Comparison of ENCODE assay signal across 32 cellular contexts in the genomic region with DNA sequence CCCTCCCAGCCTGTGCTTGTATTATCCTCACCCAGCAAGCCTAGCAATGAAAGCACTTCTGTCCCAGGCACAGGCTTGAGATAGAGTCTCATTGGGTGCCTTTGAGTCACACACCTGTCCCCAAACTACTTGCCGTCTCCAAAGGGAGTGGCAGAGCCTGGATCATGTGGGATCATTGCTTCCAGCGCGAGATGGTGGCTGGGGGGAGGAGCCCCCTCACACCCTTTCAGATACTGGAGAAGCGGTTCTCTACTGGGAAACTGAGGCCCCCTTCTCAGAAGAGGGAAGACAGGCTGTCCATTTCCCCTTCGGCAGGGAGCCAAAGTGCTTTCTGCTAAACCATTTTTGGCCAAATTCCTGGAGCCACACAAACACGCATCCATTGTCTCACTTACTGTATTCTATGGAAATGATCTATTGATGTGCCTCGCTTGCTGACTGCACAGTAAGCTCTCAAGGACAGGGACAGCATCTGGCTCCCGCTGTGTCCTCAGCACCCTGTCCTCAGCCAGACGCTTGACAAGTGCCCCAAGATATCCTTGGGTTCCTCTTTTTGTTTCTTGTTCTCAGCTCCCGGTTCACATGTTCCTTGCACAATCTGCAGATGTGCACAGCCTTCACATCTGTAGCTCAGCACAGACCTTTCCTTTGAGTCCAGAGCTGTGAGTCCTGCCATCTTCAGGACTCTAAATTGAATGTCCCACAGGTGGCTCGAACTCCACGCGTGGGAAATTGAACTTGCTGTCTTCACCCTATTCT. TPM values are rescaled to one million over a fixed set of nuclear protein-coding genes. Genes with fewer than 3 reads are reported as not detected.
DNase-seq lines count a peak whose midpoint lies in the region; ATAC-seq, FAIRE-seq and TF ChIP-seq lines count a peak whose summit lies in the region.
"Had no signal": no experiment of that assay in that cellular context is flagged by ENCODE, and none has a peak within 500 bp of the region (broad histone marks: within the 10 kb centered on the region; RNA-seq: fewer than 3 reads in every experiment).

No MANE protein-coding gene starts in this region.

- H3K4me3 ChIP-seq in right atrium auricular region, result no peak overlapping the region
- H3K4me3 ChIP-seq: coronary artery, K562, stomach, thyroid gland had no signal

- peak; percentile 45 for ATAC-seq in esophagus mucosa
- ATAC-seq in HG02885 (IDR thresholded peaks at IDR 0.05; ENCODE audit: poor library complexity, unreplicated experiment), result no peak
- ATAC-seq: activated CD4-positive, CD25-positive, alpha-beta regulatory T cell treated with anti-CD3 and anti-CD28 coated beads, Interleukin-2, amount 50 U/mL, for 24 hours; effector memory CD8-positive, alpha-beta T cell; K562; natural killer cell had no signal

- H3K27me3 ChIP-seq in right atrium auricular region, result no peaks in the 10 kb centered on the region
- H3K27me3 ChIP-seq: stomach, thyroid gland had no signal

- H3K9me3 ChIP-seq in right atrium auricular region, result no peaks in the 10 kb centered on the region
- H3K9me3 ChIP-seq: stomach, thyroid gland had no signal

- H3K27ac ChIP-seq in right atrium auricular region, result no peak overlapping the region
- H3K27ac ChIP-seq: coronary artery, stomach, thyroid gland had no signal

- no peak for TF ChIP-seq CTCF in right atrium auricular region (IDR thresholded peaks at IDR 0.05)

- H3K36me3 ChIP-seq in right atrium auricular region, result no peaks in the 10 kb centered on the region
- H3K36me3 ChIP-seq: BE2C, stomach, thyroid gland had no signal

- no peak for FAIRE-seq in urothelium cell line (lab: Jason Lieb, UNC)
- FAIRE-seq: K562, kidney, small intestine had no signal

- DNase-seq in right atrium auricular region (ENCODE audit: low spot score), result peak; percentile 42
- no peak for DNase-seq in cardiac septum (ENCODE audit: low spot score)
- DNase-seq in NOMO-1 treated with dmso at 0.1 percent for 144 hours (lab: John Stamatoyannopoulos, UW; ENCODE audit: unreplicated experiment), result peak; percentile 30
- no peak for DNase-seq in NCI-H774 (lab: John Stamatoyannopoulos, UW)
- no peak for DNase-seq in NCI-H524 treated with DMSO at 0.1 percent for 48 hours (lab: John Stamatoyannopoulos, UW)
- DNase-seq in urothelium cell line (ENCODE audit: low spot score), result no peak
- DNase-seq: activated CD4-positive, alpha-beta T cell treated with anti-CD3 and anti-CD28 coated beads, Interleukin-2, amount 50 U/mL, for 48 hours; BE2C; effector memory CD8-positive, alpha-beta T cell; erythroblast; foreskin fibroblast; H9; kidney; MM.1S; natural killer cell; NCI-H146; occipital lobe; Right ventricle myocardium superior; small intestine; stimulated activated CD8-positive, alpha-beta memory T cell treated with anti-CD3 and anti-CD28 coated beads, Interleukin-4, amount 100 ng/mL, for 48 hours; stomach; thyroid gland had no signal

- H3K4me1 ChIP-seq in right atrium auricular region, result peaks cover 0 to 9% of the 10 kb centered on the region in 2 donors
- H3K4me1 ChIP-seq: BE2C had no signal

- intact Hi-C loops in cardiac septum (cut with DNase I), result no loop called here

RNA-seq across cellular contexts. Expression of a gene that starts 26.0 kb away (rescaled TPM):
- under 1 TPM in 1 of 2 donors, not detected in 1; 0.12 TPM for total RNA-seq in right atrium auricular region
- total RNA-seq in cardiac septum, result not detected
- 4.0 TPM for total RNA-seq in esophagus mucosa
- total RNA-seq: A673; activated T-helper 2 cell treated with anti-CD3 and anti-CD28 coated beads, Interferon-gamma antibody, Interleukin-2, Interleukin-4, amounts not matched to agents 10 μg/mL and 5 μg/mL and 100 μg/mL, durations not matched to agents 14 hours and 24 hours and 36 hours; K562; liver; mononuclear cell; natural killer cell; occipital lobe; renal cortical epithelial cell; Right ventricle myocardium superior; stomach had no signal

RNA-seq across cellular contexts. Expression of a gene that starts 34.9 kb away (rescaled TPM):
- total RNA-seq in right atrium auricular region (10 to 100 TPM; 29.5 to 61.8 TPM), cardiac septum (57.8 TPM), esophagus mucosa (83.1 TPM)

RNA-seq across cellular contexts. Expression of a gene that starts 52.0 kb away (rescaled TPM):
- under 1 TPM in 1 of 2 donors, not detected in 1; 0.71 TPM for total RNA-seq in right atrium auricular region
- total RNA-seq in cardiac septum, result 0.16 TPM
- total RNA-seq in esophagus mucosa, result 0.52 TPM
- total RNA-seq: activated T-helper 2 cell treated with anti-CD3 and anti-CD28 coated beads, Interferon-gamma antibody, Interleukin-2, Interleukin-4, amounts not matched to agents 10 μg/mL and 5 μg/mL and 100 μg/mL, durations not matched to agents 14 hours and 24 hours and 36 hours; liver; occipital lobe; Right ventricle myocardium superior; stomach had no signal

Comparison
In these comparisons a context has a peak if more than half of its experiments do, and no peak if none do; other contexts are left out.
1. DNase-seq: peak in right atrium auricular region (single experiment) and NOMO-1 treated with dmso at 0.1 percent for 144 hours (single experiment); none in cardiac septum (single experiment), NCI-H774 (single experiment), NCI-H524 treated with DMSO at 0.1 percent for 48 hours (single experiment) and urothelium cell line (single experiment).